ENCODE assay signal across 1 cellular context in genomic region chr2:64985457-64985856, GRCh38.
TF ChIP-seq lines count a peak whose summit lies in the region.

No MANE protein-coding gene starts in this region.

TF ChIP-seq in GM12878, 131 proteins besides CTCF, POLR2A, EP300 and RAD21 (continued from another document and continues in another):
- TF ChIP-seq RELB (IDR thresholded peaks at IDR 0.05; ENCODE audit: low read depth) (no peak), MEF2B (IDR thresholded peaks at IDR 0.05; ENCODE audit: partially characterized antibody, poor library complexity, severe bottlenecking) (no peak), TAF1 (IDR thresholded peaks at IDR 0.05; ENCODE audit: borderline replicate concordance, low read depth, low read length) (no peak), ETV6 (conservative IDR thresholded peaks at IDR 0.05 in 1 of 2, IDR thresholded peaks at IDR 0.05 in 1 of 2; ENCODE audit: borderline replicate concordance in 1 of 2, low read depth in 1 of 2) (peak in 1 of 2 experiments; percentile 12; a peak in 1 of 4 replicates), RCOR1 (conservative IDR thresholded peaks at IDR 0.05; ENCODE audit: low read depth, low read length) (no peak), KDM1A (IDR thresholded peaks at IDR 0.05; ENCODE audit: borderline replicate concordance) (no peak), JUND (IDR thresholded peaks at IDR 0.05; ENCODE audit: low read depth, low read length) (no peak), SREBF2 (IDR thresholded peaks at IDR 0.05; ENCODE audit: low read length) (no peak), SMAD5 (IDR thresholded peaks at IDR 0.05; ENCODE audit: low read depth) (no peak), TCF12 (IDR thresholded peaks at IDR 0.05; ENCODE audit: low read depth, low read length) (peak; percentile 84; the same call in 1 of the 2 replicates), ZNF274 (IDR thresholded peaks at IDR 0.05; ENCODE audit: insufficient read depth, insufficient read length) (no peak), RAD51 (IDR thresholded peaks at IDR 0.05) (no peak), KLF5 (IDR thresholded peaks at IDR 0.05; ENCODE audit: partially characterized antibody) (no peak), CHD1 (IDR thresholded peaks at IDR 0.05; ENCODE audit: low read depth, low read length) (no peak), CREM (IDR thresholded peaks at IDR 0.05; ENCODE audit: low read depth) (peak; percentile 49; the same call in 1 of the 2 replicates), MTA2 (IDR thresholded peaks at IDR 0.05; ENCODE audit: low read depth) (no peak), DPF2 (IDR thresholded peaks at IDR 0.05) (0 out of 2 replicates have a peak, but pooled peaks have one; percentile 17), FOXK2 (IDR thresholded peaks at IDR 0.05) (no peak), IKZF1 (conservative IDR thresholded peaks at IDR 0.05) (no peak), NRF1 (conservative IDR thresholded peaks at IDR 0.05; ENCODE audit: low read depth, low read length) (no peak), SP1 (IDR thresholded peaks at IDR 0.05; ENCODE audit: low read depth, low read length) (peak; percentile 21), TBL1XR1 (IDR thresholded peaks at IDR 0.05; ENCODE audit: low read depth, low read length) (no peak), CHD2 (IDR thresholded peaks at IDR 0.05; ENCODE audit: borderline replicate concordance, low read depth, low read length) (0 out of 2 replicates have a peak, but pooled peaks have one; percentile 10), ZZZ3 (IDR thresholded peaks at IDR 0.05; ENCODE audit: control insufficient read depth, insufficient read length, low read depth) (no peak), MXI1 (IDR thresholded peaks at IDR 0.05; ENCODE audit: low read depth, low read length) (no peak), PBX3 (IDR thresholded peaks at IDR 0.05; ENCODE audit: insufficient replicate concordance, low read depth, low read length) (no peak), NR2C1 (IDR thresholded peaks at IDR 0.05) (no peak), HDGF (IDR thresholded peaks at IDR 0.05) (no peak), HDAC2 (IDR thresholded peaks at IDR 0.05) (no peak), MYC (IDR thresholded peaks at IDR 0.05; ENCODE audit: insufficient read depth, insufficient read length, insufficient replicate concordance, low read length, severe bottlenecking) (no peak), SREBF1 (IDR thresholded peaks at IDR 0.05; ENCODE audit: low read length) (no peak), ESRRA (IDR thresholded peaks at IDR 0.05; ENCODE audit: low read length) (no peak), HCFC1 (IDR thresholded peaks at IDR 0.05; ENCODE audit: low read length) (no peak), CBFB (IDR thresholded peaks at IDR 0.05; ENCODE audit: low read depth) (0 out of 2 replicates have a peak, but pooled peaks have one; percentile 42), SMC3 (IDR thresholded peaks at IDR 0.05; ENCODE audit: borderline replicate concordance, low read length) (no peak), CEBPB (IDR thresholded peaks at IDR 0.05; ENCODE audit: borderline replicate concordance in 1 of 2, low read depth in 2 of 2, low read length in 2 of 2) (no peak), BRCA1 (IDR thresholded peaks at IDR 0.05; ENCODE audit: low read depth, low read length) (no peak), PAX5 (IDR thresholded peaks at IDR 0.05; ENCODE audit: borderline replicate concordance, low read depth, low read length) (no peak), CHD4 (IDR thresholded peaks at IDR 0.05) (no peak), NBN (IDR thresholded peaks at IDR 0.05) (no peak), SUPT20H (IDR thresholded peaks at IDR 0.05; ENCODE audit: borderline replicate concordance, control insufficient read depth, low read depth, low read length) (no peak), IRF4 (IDR thresholded peaks at IDR 0.05; ENCODE audit: low read depth, low read length) (no peak; the same call in 1 of the 2 replicates), EGR1 (IDR thresholded peaks at IDR 0.05; ENCODE audit: borderline replicate concordance in 1 of 2, low read depth in 2 of 2, low read length in 2 of 2) (no peak), ZNF622 (IDR thresholded peaks at IDR 0.05) (no peak)
- TF ChIP-seq, protein P1, sequence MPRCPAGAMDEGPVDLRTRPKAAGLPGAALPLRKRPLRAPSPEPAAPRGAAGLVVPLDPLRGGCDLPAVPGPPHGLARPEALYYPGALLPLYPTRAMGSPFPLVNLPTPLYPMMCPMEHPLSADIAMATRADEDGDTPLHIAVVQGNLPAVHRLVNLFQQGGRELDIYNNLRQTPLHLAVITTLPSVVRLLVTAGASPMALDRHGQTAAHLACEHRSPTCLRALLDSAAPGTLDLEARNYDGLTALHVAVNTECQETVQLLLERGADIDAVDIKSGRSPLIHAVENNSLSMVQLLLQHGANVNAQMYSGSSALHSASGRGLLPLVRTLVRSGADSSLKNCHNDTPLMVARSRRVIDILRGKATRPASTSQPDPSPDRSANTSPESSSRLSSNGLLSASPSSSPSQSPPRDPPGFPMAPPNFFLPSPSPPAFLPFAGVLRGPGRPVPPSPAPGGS (IDR thresholded peaks at IDR 0.05; ENCODE audit: borderline replicate concordance, insufficient read depth, low read depth, low read length, poor library complexity, severe bottlenecking), result peak; percentile 52
- TF ChIP-seq, protein P2, sequence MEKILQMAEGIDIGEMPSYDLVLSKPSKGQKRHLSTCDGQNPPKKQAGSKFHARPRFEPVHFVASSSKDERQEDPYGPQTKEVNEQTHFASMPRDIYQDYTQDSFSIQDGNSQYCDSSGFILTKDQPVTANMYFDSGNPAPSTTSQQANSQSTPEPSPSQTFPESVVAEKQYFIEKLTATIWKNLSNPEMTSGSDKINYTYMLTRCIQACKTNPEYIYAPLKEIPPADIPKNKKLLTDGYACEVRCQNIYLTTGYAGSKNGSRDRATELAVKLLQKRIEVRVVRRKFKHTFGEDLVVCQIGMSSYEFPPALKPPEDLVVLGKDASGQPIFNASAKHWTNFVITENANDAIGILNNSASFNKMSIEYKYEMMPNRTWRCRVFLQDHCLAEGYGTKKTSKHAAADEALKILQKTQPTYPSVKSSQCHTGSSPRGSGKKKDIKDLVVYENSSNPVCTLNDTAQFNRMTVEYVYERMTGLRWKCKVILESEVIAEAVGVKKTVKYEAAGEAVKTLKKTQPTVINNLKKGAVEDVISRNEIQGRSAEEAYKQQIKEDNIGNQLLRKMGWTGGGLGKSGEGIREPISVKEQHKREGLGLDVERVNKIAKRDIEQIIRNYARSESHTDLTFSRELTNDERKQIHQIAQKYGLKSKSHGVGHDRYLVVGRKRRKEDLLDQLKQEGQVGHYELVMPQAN (conservative IDR thresholded peaks at IDR 0.05), result no peak
- TF ChIP-seq, protein P3, sequence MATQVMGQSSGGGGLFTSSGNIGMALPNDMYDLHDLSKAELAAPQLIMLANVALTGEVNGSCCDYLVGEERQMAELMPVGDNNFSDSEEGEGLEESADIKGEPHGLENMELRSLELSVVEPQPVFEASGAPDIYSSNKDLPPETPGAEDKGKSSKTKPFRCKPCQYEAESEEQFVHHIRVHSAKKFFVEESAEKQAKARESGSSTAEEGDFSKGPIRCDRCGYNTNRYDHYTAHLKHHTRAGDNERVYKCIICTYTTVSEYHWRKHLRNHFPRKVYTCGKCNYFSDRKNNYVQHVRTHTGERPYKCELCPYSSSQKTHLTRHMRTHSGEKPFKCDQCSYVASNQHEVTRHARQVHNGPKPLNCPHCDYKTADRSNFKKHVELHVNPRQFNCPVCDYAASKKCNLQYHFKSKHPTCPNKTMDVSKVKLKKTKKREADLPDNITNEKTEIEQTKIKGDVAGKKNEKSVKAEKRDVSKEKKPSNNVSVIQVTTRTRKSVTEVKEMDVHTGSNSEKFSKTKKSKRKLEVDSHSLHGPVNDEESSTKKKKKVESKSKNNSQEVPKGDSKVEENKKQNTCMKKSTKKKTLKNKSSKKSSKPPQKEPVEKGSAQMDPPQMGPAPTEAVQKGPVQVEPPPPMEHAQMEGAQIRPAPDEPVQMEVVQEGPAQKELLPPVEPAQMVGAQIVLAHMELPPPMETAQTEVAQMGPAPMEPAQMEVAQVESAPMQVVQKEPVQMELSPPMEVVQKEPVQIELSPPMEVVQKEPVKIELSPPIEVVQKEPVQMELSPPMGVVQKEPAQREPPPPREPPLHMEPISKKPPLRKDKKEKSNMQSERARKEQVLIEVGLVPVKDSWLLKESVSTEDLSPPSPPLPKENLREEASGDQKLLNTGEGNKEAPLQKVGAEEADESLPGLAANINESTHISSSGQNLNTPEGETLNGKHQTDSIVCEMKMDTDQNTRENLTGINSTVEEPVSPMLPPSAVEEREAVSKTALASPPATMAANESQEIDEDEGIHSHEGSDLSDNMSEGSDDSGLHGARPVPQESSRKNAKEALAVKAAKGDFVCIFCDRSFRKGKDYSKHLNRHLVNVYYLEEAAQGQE (IDR thresholded peaks at IDR 0.05; ENCODE audit: low read depth, low read length), result no peak
- TF ChIP-seq, protein P4, sequence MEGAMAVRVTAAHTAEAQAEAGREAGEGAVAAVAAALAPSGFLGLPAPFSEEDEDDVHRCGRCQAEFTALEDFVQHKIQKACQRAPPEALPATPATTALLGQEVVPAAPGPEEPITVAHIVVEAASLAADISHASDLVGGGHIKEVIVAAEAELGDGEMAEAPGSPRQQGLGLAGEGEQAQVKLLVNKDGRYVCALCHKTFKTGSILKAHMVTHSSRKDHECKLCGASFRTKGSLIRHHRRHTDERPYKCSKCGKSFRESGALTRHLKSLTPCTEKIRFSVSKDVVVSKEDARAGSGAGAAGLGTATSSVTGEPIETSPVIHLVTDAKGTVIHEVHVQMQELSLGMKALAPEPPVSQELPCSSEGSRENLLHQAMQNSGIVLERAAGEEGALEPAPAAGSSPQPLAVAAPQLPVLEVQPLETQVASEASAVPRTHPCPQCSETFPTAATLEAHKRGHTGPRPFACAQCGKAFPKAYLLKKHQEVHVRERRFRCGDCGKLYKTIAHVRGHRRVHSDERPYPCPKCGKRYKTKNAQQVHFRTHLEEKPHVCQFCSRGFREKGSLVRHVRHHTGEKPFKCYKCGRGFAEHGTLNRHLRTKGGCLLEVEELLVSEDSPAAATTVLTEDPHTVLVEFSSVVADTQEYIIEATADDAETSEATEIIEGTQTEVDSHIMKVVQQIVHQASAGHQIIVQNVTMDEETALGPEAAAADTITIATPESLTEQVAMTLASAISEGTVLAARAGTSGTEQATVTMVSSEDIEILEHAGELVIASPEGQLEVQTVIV (IDR thresholded peaks at IDR 0.05; ENCODE audit: borderline replicate concordance, partially characterized antibody), result no peak
- TF ChIP-seq, protein P5, sequence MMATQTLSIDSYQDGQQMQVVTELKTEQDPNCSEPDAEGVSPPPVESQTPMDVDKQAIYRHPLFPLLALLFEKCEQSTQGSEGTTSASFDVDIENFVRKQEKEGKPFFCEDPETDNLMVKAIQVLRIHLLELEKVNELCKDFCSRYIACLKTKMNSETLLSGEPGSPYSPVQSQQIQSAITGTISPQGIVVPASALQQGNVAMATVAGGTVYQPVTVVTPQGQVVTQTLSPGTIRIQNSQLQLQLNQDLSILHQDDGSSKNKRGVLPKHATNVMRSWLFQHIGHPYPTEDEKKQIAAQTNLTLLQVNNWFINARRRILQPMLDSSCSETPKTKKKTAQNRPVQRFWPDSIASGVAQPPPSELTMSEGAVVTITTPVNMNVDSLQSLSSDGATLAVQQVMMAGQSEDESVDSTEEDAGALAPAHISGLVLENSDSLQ (IDR thresholded peaks at IDR 0.05), result no peak
- TF ChIP-seq, protein P6, sequence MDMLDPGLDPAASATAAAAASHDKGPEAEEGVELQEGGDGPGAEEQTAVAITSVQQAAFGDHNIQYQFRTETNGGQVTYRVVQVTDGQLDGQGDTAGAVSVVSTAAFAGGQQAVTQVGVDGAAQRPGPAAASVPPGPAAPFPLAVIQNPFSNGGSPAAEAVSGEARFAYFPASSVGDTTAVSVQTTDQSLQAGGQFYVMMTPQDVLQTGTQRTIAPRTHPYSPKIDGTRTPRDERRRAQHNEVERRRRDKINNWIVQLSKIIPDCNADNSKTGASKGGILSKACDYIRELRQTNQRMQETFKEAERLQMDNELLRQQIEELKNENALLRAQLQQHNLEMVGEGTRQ (IDR thresholded peaks at IDR 0.05; ENCODE audit: borderline replicate concordance, low read depth, low read length), result no peak
- TF ChIP-seq, protein P7, sequence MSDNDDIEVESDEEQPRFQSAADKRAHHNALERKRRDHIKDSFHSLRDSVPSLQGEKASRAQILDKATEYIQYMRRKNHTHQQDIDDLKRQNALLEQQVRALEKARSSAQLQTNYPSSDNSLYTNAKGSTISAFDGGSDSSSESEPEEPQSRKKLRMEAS (IDR thresholded peaks at IDR 0.05; ENCODE audit: low read depth, low read length), result no peak
